Comparison of ENCODE assay signal across 1 cellular context in the genomic region with DNA sequence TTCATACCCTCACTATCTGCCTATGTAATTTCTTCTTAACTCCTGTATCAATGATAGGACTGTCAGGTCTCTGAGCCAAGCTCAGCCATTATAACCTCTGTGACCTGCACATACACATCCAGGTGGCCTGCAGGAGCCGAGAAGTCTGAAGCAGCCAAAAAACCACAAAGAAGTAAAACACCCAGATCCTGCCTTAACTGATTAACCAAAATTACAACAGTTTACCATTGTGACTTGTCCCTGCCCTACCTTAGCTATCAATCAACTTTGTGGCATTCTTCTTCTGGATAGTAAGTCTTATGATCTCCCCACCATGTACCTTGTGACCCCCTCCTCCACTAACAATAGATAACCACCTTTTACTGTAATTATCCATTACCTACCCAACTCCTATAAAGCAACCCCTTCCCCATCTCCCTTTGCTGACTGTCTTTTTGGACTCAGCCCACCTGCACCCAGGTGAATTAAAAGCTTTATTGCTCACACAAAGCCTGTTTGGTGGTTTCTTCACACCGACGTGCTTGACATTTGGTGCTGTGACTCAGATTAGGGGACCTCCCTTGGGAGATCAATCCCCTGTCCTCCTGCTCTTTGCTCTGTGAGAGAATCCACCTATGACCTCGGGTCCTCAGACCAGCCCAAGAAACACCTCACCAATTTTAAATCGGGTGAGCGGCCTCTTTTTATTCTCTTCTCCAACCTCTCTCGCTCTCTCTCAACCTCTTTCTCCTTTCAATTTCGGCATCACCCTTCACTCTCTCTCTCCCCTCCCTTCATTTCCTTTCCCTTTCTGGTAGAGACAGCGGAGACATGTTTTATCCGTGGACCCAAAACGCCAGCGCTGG.
TF ChIP-seq lines count a peak whose summit lies in the region.

No MANE protein-coding gene starts in this region.

TF ChIP-seq in HEK293T, 16 proteins besides CTCF, POLR2A, EP300 and RAD21 (continued from another document):
- TF ChIP-seq, protein P1, sequence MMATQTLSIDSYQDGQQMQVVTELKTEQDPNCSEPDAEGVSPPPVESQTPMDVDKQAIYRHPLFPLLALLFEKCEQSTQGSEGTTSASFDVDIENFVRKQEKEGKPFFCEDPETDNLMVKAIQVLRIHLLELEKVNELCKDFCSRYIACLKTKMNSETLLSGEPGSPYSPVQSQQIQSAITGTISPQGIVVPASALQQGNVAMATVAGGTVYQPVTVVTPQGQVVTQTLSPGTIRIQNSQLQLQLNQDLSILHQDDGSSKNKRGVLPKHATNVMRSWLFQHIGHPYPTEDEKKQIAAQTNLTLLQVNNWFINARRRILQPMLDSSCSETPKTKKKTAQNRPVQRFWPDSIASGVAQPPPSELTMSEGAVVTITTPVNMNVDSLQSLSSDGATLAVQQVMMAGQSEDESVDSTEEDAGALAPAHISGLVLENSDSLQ (IDR thresholded peaks at IDR 0.05), result no peak
